Comparison of ENCODE assay signal across 14 cellular contexts in the genomic region with DNA sequence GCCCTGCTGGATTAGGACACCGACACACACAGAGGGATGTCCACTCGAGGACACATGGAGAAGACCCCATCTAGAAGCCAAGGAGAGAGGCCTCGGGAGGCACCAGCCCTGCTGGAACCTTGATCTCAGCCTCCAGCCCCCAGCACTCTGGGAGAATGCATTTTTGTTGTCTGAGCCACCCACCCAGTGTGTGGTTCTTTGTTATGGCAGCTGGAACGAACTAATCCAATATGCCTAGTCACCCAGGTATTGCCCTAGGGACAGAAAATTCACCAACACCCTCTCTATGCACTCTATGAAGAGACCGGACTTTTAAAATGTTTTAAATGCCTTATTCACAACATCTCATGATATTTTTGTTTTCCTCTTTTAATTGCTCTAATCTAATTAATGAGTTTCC.
DNase-seq lines count a peak whose midpoint lies in the region; ATAC-seq and TF ChIP-seq lines count a peak whose summit lies in the region.
"Had no signal": no experiment of that assay in that cellular context is flagged by ENCODE, and none has a peak within 500 bp of the region (broad histone marks: within the 10 kb centered on the region; RNA-seq: fewer than 3 reads in every experiment).

No MANE protein-coding gene starts in this region.

- H2AFZ ChIP-seq in mammary epithelial cell (ENCODE audit: low read depth, low read length) (no peak overlapping the region), Karpas-422 (ENCODE audit: low read length) (no peak overlapping the region)

- no TSS peak for BruUV-seq in mammary epithelial cell (replicated peaks; lab: Mats Ljungman, UMichigan)

- H4K20me1 ChIP-seq in mammary epithelial cell (ENCODE audit: insufficient read depth, low read length) (no peaks in the 10 kb centered on the region), BLaER1 (no peaks in the 10 kb centered on the region), Karpas-422 (ENCODE audit: insufficient read depth, low read depth, low read length) (no peaks in the 10 kb centered on the region)

- POLR2A ChIA-PET in HEK293T (lab: Yijun Ruan, JAX) = no interaction called here

- H3K4me1 ChIP-seq in mammary epithelial cell (ENCODE audit: insufficient read depth, low read length) (peaks cover 4% of the 10 kb centered on the region), breast epithelium (no peaks in the 10 kb centered on the region), BLaER1 (peaks cover 57% of the 10 kb centered on the region), Karpas-422 (ENCODE audit: low read length) (peaks cover 51% of the 10 kb centered on the region), SJCRH30 (peaks cover 35% of the 10 kb centered on the region)
- H3K4me1 ChIP-seq: HAP-1 had no signal

- TF ChIP-seq CTCF in mammary epithelial cell (conservative IDR thresholded peaks at IDR 0.05 in 1 of 2, IDR thresholded peaks at IDR 0.05 in 1 of 2; ENCODE audit: extremely low read depth in 1 of 2, insufficient read depth in 1 of 2, low read depth in 1 of 2, low read length in 2 of 2) (no peak), breast epithelium (IDR thresholded peaks at IDR 0.05) (no peak)

- H3K4me3 ChIP-seq in mammary epithelial cell (replicated peaks in 1 of 3; ENCODE audit: insufficient read depth in 1 of 3, low read depth in 2 of 3, low read length in 3 of 3) (no peak overlapping the region), breast epithelium (no peak overlapping the region), BLaER1 (no peak overlapping the region), Karpas-422 (ENCODE audit: low read length) (no peak overlapping the region), SJCRH30 (no peak overlapping the region)
- H3K4me3 ChIP-seq: HAP-1 had no signal

- H3K36me3 ChIP-seq in mammary epithelial cell (ENCODE audit: insufficient read depth, low read length) = no peaks in the 10 kb centered on the region
- H3K36me3 ChIP-seq in breast epithelium = no peaks in the 10 kb centered on the region
- H3K36me3 ChIP-seq in BLaER1 = no peaks in the 10 kb centered on the region
- no peaks in the 10 kb centered on the region for H3K36me3 ChIP-seq in Karpas-422 (ENCODE audit: insufficient read depth, low read length)
- no peaks in the 10 kb centered on the region for H3K36me3 ChIP-seq in SJCRH30
- H3K36me3 ChIP-seq: HAP-1 had no signal

- no peaks in the 10 kb centered on the region for H3K9me2 ChIP-seq in Karpas-422 (replicated peaks; ENCODE audit: insufficient read depth, low read length)

- no peaks in the 10 kb centered on the region for H3K9me3 ChIP-seq in mammary epithelial cell (replicated peaks; ENCODE audit: insufficient read depth, low read length)
- H3K9me3 ChIP-seq in breast epithelium = no peaks in the 10 kb centered on the region
- H3K9me3 ChIP-seq in BLaER1 = no peaks in the 10 kb centered on the region
- no peaks in the 10 kb centered on the region for H3K9me3 ChIP-seq in Karpas-422 (ENCODE audit: low read length)
- H3K9me3 ChIP-seq in SJCRH30 (replicated peaks) = 0 out of 2 replicates have a peak, but pooled peaks cover 6% of the 10 kb centered on the region
- H3K9me3 ChIP-seq: HAP-1 had no signal

- TF ChIP-seq POLR2A in breast epithelium (IDR thresholded peaks at IDR 0.05) = no peak

- WGBS in mammary epithelial cell (ENCODE audit: low coverage, missing lambda C conversion rate) = 60% methylated on average over 5 of the region's 5 CpGs

- CTCF ChIA-PET in mammary epithelial cell (lab: Charles Lee; ENCODE audit: low non-redundant PET) = no interaction called here
- CTCF ChIA-PET in HEK293T (lab: Yijun Ruan, JAX) = no interaction called here

- H3K9ac ChIP-seq in mammary epithelial cell (ENCODE audit: insufficient read depth, low read length) (no peak overlapping the region), BLaER1 (no peak overlapping the region), Karpas-422 (ENCODE audit: low read length) (no peak overlapping the region)

- ATAC-seq in HG02973 (IDR thresholded peaks at IDR 0.05; ENCODE audit: unreplicated experiment) = no peak

- H3K4me2 ChIP-seq in mammary epithelial cell (ENCODE audit: insufficient read depth, low read depth, low read length) = no peak overlapping the region
- peak overlapping the region; percentile 64; the same call in 1 of the 2 replicates for H3K4me2 ChIP-seq in BLaER1
- H3K4me2 ChIP-seq in Karpas-422 (ENCODE audit: low read depth, low read length, poor library complexity, severe bottlenecking) = no peak overlapping the region

- DNase-seq in mammary epithelial cell (peak; percentile 32), breast epithelium (ENCODE audit: low spot score in 2 of 2) (no peak), Karpas-422 (no peak), SJCRH30 (peak; percentile 39 to 56), HEK293T (ENCODE audit: extremely low spot score) (no peak), kidney tubule cell (ENCODE audit: low spot score) (no peak)
- DNase-seq: 8988T; AML-193; C1 segment of cervical spinal cord; CD4-positive, alpha-beta memory T cell; HFFc6 had no signal

- H3K79me2 ChIP-seq in mammary epithelial cell (ENCODE audit: insufficient read depth, low read length) (no peaks in the 10 kb centered on the region), Karpas-422 (ENCODE audit: low read length) (no peaks in the 10 kb centered on the region)

- in situ Hi-C loops in mammary epithelial cell (cut with MboI; ENCODE audit: low sequenced_read_pairs in 2 of 2) = no loop called here

- no peak overlapping the region for H3K27ac ChIP-seq in mammary epithelial cell (ENCODE audit: insufficient read depth, low read depth, low read length)
- no peak overlapping the region for H3K27ac ChIP-seq in breast epithelium
- peak overlapping the region; percentile 41 for H3K27ac ChIP-seq in BLaER1
- 0 out of 2 replicates have a peak overlapping the region, but pooled peaks have one; percentile 96 for H3K27ac ChIP-seq in Karpas-422 (ENCODE audit: low read length)
- H3K27ac ChIP-seq in SJCRH30 = peak overlapping the region; percentile 87

- intact Hi-C loops in mammary epithelial cell (cut with micrococcal nuclease) = no loop called here
- intact Hi-C loops in breast epithelium (cut with DNase I; ENCODE audit: low total_unique reads) = no loop called here

- dilution Hi-C loops in mammary epithelial cell (cut with HindIII; ENCODE audit: low sequenced_read_pairs) = no loop called here

- H3K27me3 ChIP-seq in mammary epithelial cell (ENCODE audit: insufficient read depth, low read length) (no peaks in the 10 kb centered on the region), breast epithelium (no peaks in the 10 kb centered on the region), BLaER1 (no peaks in the 10 kb centered on the region), Karpas-422 (ENCODE audit: low read length) (no peaks in the 10 kb centered on the region), SJCRH30 (no peaks in the 10 kb centered on the region)

TF ChIP-seq in HEK293T, 16 proteins besides CTCF, POLR2A, EP300 and RAD21:
- TF ChIP-seq SUZ12 (IDR thresholded peaks at IDR 0.05) (no peak), ZNF384 (IDR thresholded peaks at IDR 0.05) (no peak), ELF4 (IDR thresholded peaks at IDR 0.05) (no peak), CTBP1 (IDR thresholded peaks at IDR 0.05; ENCODE audit: borderline replicate concordance) (no peak), LEF1 (IDR thresholded peaks at IDR 0.05; ENCODE audit: borderline replicate concordance) (no peak), HDGF (IDR thresholded peaks at IDR 0.05; ENCODE audit: borderline replicate concordance) (no peak), SP1 (IDR thresholded peaks at IDR 0.05) (no peak), BHLHE40 (IDR thresholded peaks at IDR 0.05; ENCODE audit: borderline replicate concordance) (no peak), FOXK2 (IDR thresholded peaks at IDR 0.05) (no peak), TARDBP (IDR thresholded peaks at IDR 0.05) (no peak), L3MBTL2 (conservative IDR thresholded peaks at IDR 0.05) (no peak), ARNT (IDR thresholded peaks at IDR 0.05) (no peak), FOXA1 (IDR thresholded peaks at IDR 0.05) (no peak), NFRKB (IDR thresholded peaks at IDR 0.05) (no peak), FOXM1 (IDR thresholded peaks at IDR 0.05; ENCODE audit: borderline replicate concordance) (no peak)
- TF ChIP-seq, protein P1, sequence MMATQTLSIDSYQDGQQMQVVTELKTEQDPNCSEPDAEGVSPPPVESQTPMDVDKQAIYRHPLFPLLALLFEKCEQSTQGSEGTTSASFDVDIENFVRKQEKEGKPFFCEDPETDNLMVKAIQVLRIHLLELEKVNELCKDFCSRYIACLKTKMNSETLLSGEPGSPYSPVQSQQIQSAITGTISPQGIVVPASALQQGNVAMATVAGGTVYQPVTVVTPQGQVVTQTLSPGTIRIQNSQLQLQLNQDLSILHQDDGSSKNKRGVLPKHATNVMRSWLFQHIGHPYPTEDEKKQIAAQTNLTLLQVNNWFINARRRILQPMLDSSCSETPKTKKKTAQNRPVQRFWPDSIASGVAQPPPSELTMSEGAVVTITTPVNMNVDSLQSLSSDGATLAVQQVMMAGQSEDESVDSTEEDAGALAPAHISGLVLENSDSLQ (IDR thresholded peaks at IDR 0.05) = no peak

Comparison
In these comparisons a context has a peak if more than half of its experiments do, and no peak if none do; other contexts are left out.
1. DNase-seq: peak in mammary epithelial cell (single experiment) and SJCRH30 (2 of 2); none in breast epithelium (0 of 2), Karpas-422 (single experiment), HEK293T (single experiment) and kidney tubule cell (single experiment).
2. H3K27ac ChIP-seq: peak in BLaER1 (single experiment), Karpas-422 (single experiment) and SJCRH30 (single experiment); none in mammary epithelial cell (single experiment) and breast epithelium (0 of 2).